16 cellular contexts compared by ENCODE assay signal in the genomic region with DNA sequence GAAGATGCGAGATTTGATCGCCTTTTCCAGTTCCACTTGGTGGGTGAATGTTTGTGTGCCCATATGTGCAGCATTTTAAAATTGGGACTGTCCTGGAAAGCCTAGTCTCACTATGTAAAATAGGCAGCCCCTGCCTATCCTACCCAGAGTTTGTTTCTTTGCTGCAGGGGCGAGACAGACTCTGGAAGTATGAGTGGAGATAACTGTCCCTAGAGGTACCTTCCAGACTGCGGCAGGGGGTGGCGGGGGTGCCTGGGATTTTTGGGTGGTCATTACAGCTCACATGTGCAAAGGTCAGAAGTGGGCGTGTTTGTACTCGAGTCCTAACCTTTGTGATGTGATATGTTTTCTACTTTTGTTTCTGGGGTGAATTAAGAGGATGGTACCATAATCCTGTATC. TPM values are rescaled to one million over a fixed set of nuclear protein-coding genes. Genes with fewer than 3 reads are reported as not detected.
DNase-seq lines count a peak whose midpoint lies in the region; ATAC-seq and TF ChIP-seq lines count a peak whose summit lies in the region.
"Had no signal": no experiment of that assay in that cellular context is flagged by ENCODE, and none has a peak within 500 bp of the region (broad histone marks: within the 10 kb centered on the region; RNA-seq: fewer than 3 reads in every experiment).

No MANE protein-coding gene starts in this region.

- H3K4me3 Mint-ChIP-seq in chondrocyte (ENCODE audit: unreplicated experiment), result no peak overlapping the region
- H3K4me3 Mint-ChIP-seq in stimulated activated naive B cell treated with anti-CD40 and anti-IgM and Interleukin-4, amounts not matched to agents 10 μg/mL and 1 μg/mL and 100 μg/mL, for 72 hours, result no peak overlapping the region
- H3K4me3 Mint-ChIP-seq: activated naive CD4-positive, alpha-beta T cell treated with anti-CD3 and anti-CD28 coated beads, Interleukin-2, amount 50 U/mL, for 24 hours; naive thymus-derived CD8-positive, alpha-beta T cell had no signal

- no peaks in the 10 kb centered on the region for H3K9me3 Mint-ChIP-seq in chondrocyte (ENCODE audit: low read depth)
- no peaks in the 10 kb centered on the region for H3K9me3 Mint-ChIP-seq in stimulated activated naive B cell treated with anti-CD40 and anti-IgM and Interleukin-4, amounts not matched to agents 10 μg/mL and 1 μg/mL and 100 μg/mL, for 72 hours
- H3K9me3 Mint-ChIP-seq: activated naive CD4-positive, alpha-beta T cell treated with anti-CD3 and anti-CD28 coated beads, Interleukin-2, amount 50 U/mL, for 24 hours; naive thymus-derived CD8-positive, alpha-beta T cell had no signal

- no peak for ATAC-seq in stimulated activated naive B cell treated with anti-CD40 and anti-IgM and Interleukin-4, amounts not matched to agents 10 μg/mL and 1 μg/mL and 100 μg/mL, for 72 hours (replicated peaks)
- ATAC-seq in HG02588 (IDR thresholded peaks at IDR 0.05; ENCODE audit: unreplicated experiment), result no peak
- ATAC-seq: naive thymus-derived CD8-positive, alpha-beta T cell had no signal

- no peaks in the 10 kb centered on the region for H3K27me3 Mint-ChIP-seq in chondrocyte (ENCODE audit: low read depth)
- no peaks in the 10 kb centered on the region for H3K27me3 Mint-ChIP-seq in stimulated activated naive B cell treated with anti-CD40 and anti-IgM and Interleukin-4, amounts not matched to agents 10 μg/mL and 1 μg/mL and 100 μg/mL, for 72 hours
- H3K27me3 Mint-ChIP-seq: activated naive CD4-positive, alpha-beta T cell treated with anti-CD3 and anti-CD28 coated beads, Interleukin-2, amount 50 U/mL, for 24 hours; naive thymus-derived CD8-positive, alpha-beta T cell had no signal

- H3K4me3 ChIP-seq in LNCaP clone FGC (ENCODE audit: low read depth, low read length), result peak overlapping the region; percentile 39
- H3K4me3 ChIP-seq: lung had no signal

- TF ChIP-seq CTCF in LNCaP clone FGC (IDR thresholded peaks at IDR 0.05; ENCODE audit: control insufficient read depth, extremely low read depth, insufficient read depth) (no peak), chondrocyte (IDR thresholded peaks at IDR 0.05) (no peak)

- no peak for DNase-seq in LNCaP clone FGC (ENCODE audit: low read depth)
- DNase-seq in chondrocyte (ENCODE audit: low spot score), result peak; percentile 21
- DNase-seq in mesenteric fat pad (ENCODE audit: low spot score), result peak; percentile 59
- no peak for DNase-seq in stimulated activated naive B cell treated with anti-CD40 and anti-IgM and Interleukin-4, amounts not matched to agents 10 μg/mL and 1 μg/mL and 100 μg/mL, for 72 hours
- no peak for DNase-seq in NCI-H1048 (lab: John Stamatoyannopoulos, UW)
- DNase-seq in NCI-H2107 treated with DMSO at 0.1 percent for 48 hours (lab: John Stamatoyannopoulos, UW; ENCODE audit: unreplicated experiment), result no peak
- DNase-seq: activated CD4-positive, alpha-beta T cell treated with anti-CD3 and anti-CD28 coated beads, Interleukin-2, amount 50 U/mL, for 1 hour; activated T-cell treated with anti-CD3 and anti-CD28 coated beads for 4 hours; GF-D8; NCI-H187 treated with DMSO at 0.1 percent for 48 hours; NCI-H526 treated with DMSO at 0.1 percent for 48 hours; SK-N-SH had no signal

- H3K36me3 Mint-ChIP-seq in chondrocyte (ENCODE audit: low read depth), result peaks cover 20% of the 10 kb centered on the region
- H3K36me3 Mint-ChIP-seq in stimulated activated naive B cell treated with anti-CD40 and anti-IgM and Interleukin-4, amounts not matched to agents 10 μg/mL and 1 μg/mL and 100 μg/mL, for 72 hours, result peaks cover 20 to 56% of the 10 kb centered on the region in 2 donors

- peaks cover 58% of the 10 kb centered on the region for H3K4me1 Mint-ChIP-seq in chondrocyte (ENCODE audit: low read depth)
- peaks cover 21 to 32% of the 10 kb centered on the region in 2 donors for H3K4me1 Mint-ChIP-seq in stimulated activated naive B cell treated with anti-CD40 and anti-IgM and Interleukin-4, amounts not matched to agents 10 μg/mL and 1 μg/mL and 100 μg/mL, for 72 hours

- H3K27ac Mint-ChIP-seq in chondrocyte (ENCODE audit: unreplicated experiment), result peak overlapping the region; percentile 27
- H3K27ac Mint-ChIP-seq in stimulated activated naive B cell treated with anti-CD40 and anti-IgM and Interleukin-4, amounts not matched to agents 10 μg/mL and 1 μg/mL and 100 μg/mL, for 72 hours, result peak overlapping the region; percentile 11
- H3K27ac Mint-ChIP-seq: activated naive CD4-positive, alpha-beta T cell treated with anti-CD3 and anti-CD28 coated beads, Interleukin-2, amount 50 U/mL, for 24 hours had no signal

RNA-seq across cellular contexts. Expression of a gene that starts 36.6 kb away (rescaled TPM):
- 197 to 352 TPM (median 345 TPM) in 3 replicates for total RNA-seq in chondrocyte
- total RNA-seq in mesenteric fat pad, result 293 TPM

Comparison
In these comparisons a context has a peak if more than half of its experiments do, and no peak if none do; other contexts are left out.
1. DNase-seq: peak in chondrocyte (single experiment) and mesenteric fat pad (single experiment); none in LNCaP clone FGC (single experiment), stimulated activated naive B cell treated with anti-CD40 and anti-IgM and Interleukin-4, amounts not matched to agents 10 μg/mL and 1 μg/mL and 100 μg/mL, for 72 hours (single experiment), NCI-H1048 (single experiment) and NCI-H2107 treated with DMSO at 0.1 percent for 48 hours (single experiment).